ENCODE assay signal across 8 cellular contexts in the genomic region with DNA sequence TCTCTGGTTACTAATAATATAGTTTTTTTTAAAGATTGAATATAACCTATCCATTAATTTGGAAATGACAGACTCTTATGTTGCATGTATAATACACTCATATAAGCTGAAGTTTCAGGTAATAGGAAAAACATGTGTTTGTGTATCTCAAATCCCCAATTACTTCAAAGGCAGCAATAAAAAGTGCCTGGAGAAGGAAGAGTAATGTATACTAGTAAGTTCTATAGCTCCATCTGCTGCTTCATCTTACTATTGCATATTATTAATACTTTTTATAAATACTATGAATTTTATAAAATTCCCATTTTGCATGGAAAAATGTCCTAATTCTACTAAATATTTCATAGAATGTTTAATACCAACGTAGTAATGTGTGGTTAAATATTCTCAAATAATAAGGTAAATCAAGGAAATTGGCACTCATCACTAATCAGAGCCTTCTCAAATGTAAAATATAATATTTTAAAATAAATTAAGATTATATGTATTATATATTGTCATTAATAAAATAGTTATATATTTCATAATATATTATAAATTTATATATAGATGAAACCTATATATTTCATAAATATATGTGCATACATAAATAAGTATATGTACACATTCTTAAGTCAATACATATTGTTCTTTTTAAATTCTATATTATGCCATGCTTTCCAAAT.
A peak's percentile ranks its signal among the peaks of the same experiment; 100 is the strongest.
DNase-seq lines count a peak whose midpoint lies in the region; ATAC-seq lines count a peak whose summit lies in the region.

No MANE protein-coding gene starts in this region.

- H3K14ac ChIP-seq in mesenchymal stem cell (ENCODE audit: low read length in 2 of 2) = no peak overlapping the region

- H2AFZ ChIP-seq in mesenchymal stem cell (ENCODE audit: low read depth, low read length) = no peak overlapping the region

- no peaks in the 10 kb centered on the region for H3K36me3 ChIP-seq in mesenchymal stem cell (ENCODE audit: control insufficient read depth in 1 of 2, insufficient read depth in 2 of 2, low read depth in 1 of 2, low read length in 2 of 2)

- no peak overlapping the region for H3K27ac ChIP-seq in mesenchymal stem cell (ENCODE audit: low read length, poor library complexity, severe bottlenecking)

- H2BK15ac ChIP-seq in mesenchymal stem cell (ENCODE audit: low read depth, poor library complexity, severe bottlenecking) = no peak overlapping the region

- H2BK12ac ChIP-seq in mesenchymal stem cell (ENCODE audit: low read length in 2 of 2) = no peak overlapping the region

- no peak overlapping the region for H2BK120ac ChIP-seq in mesenchymal stem cell (ENCODE audit: low read depth, low read length)

- DNase-seq in EH (ENCODE audit: low read depth) = peak; percentile 42
- DNase-seq in NCI-H1694 treated with DMSO at 0.1 percent for 48 hours (lab: John Stamatoyannopoulos, UW) = peak; percentile 83
- DNase-seq in astrocyte of the hippocampus (ENCODE audit: low read depth, low spot score) = peak; percentile 41
- peak; percentile 37 for DNase-seq in mesenchymal stem cell
- no peak for DNase-seq in activated effector memory CD4-positive, alpha-beta T cell treated with anti-CD3 and anti-CD28 coated beads, Interleukin-2, amount 50 U/mL, for 16 hours
- no peak for DNase-seq in head of caudate nucleus
- no peak for DNase-seq in epidermal melanocyte (ENCODE audit: insufficient read length, low spot score)

- H3K79me1 ChIP-seq in mesenchymal stem cell (replicated peaks; ENCODE audit: low read length, poor library complexity, severe bottlenecking) = no peaks in the 10 kb centered on the region

- H4K91ac ChIP-seq in mesenchymal stem cell (ENCODE audit: low read length) = no peak overlapping the region

- no peaks in the 10 kb centered on the region for H3K27me3 ChIP-seq in mesenchymal stem cell (ENCODE audit: control insufficient read depth in 1 of 2, insufficient read depth in 1 of 2, low read length in 2 of 2)

- intact Hi-C loops in head of caudate nucleus (cut with DNase I) = no loop called here

- H2BK5ac ChIP-seq in mesenchymal stem cell (ENCODE audit: low read depth, low read length, poor library complexity, severe bottlenecking) = no peak overlapping the region

- no peak for ATAC-seq in HG03108 (IDR thresholded peaks at IDR 0.05; ENCODE audit: unreplicated experiment)

- no peak overlapping the region for H3K4me2 ChIP-seq in mesenchymal stem cell (ENCODE audit: low read length, poor library complexity, severe bottlenecking)

- H3K23ac ChIP-seq in mesenchymal stem cell (ENCODE audit: low read length in 2 of 2) = no peak overlapping the region

- H2AK5ac ChIP-seq in mesenchymal stem cell (ENCODE audit: low read length, severe bottlenecking) = no peak overlapping the region

- no peak overlapping the region for H3K9ac ChIP-seq in mesenchymal stem cell (ENCODE audit: low read length)

- no peak overlapping the region for H3K4me3 ChIP-seq in mesenchymal stem cell (ENCODE audit: insufficient read depth in 1 of 2, low read depth in 1 of 2, low read length in 2 of 2)

- H3K18ac ChIP-seq in mesenchymal stem cell (ENCODE audit: low read depth in 1 of 2, low read length in 2 of 2) = no peak overlapping the region

- H3K4me1 ChIP-seq in mesenchymal stem cell (ENCODE audit: control insufficient read depth, insufficient read depth, low read depth, low read length) = no peaks in the 10 kb centered on the region

- no CpG with 5 or more reads among the region's 1 CpG for WGBS in mesenchymal stem cell

- no peaks in the 10 kb centered on the region for H3K9me3 ChIP-seq in mesenchymal stem cell (ENCODE audit: control insufficient read depth, low read length)

- no peak overlapping the region for H3K4ac ChIP-seq in mesenchymal stem cell (ENCODE audit: low read depth in 1 of 2, low read length in 2 of 2)

- no peak overlapping the region for H4K8ac ChIP-seq in mesenchymal stem cell (ENCODE audit: low read length)

Comparison
In these comparisons a context has a peak if more than half of its experiments do, and no peak if none do; other contexts are left out.
1. DNase-seq: peak in EH (single experiment), NCI-H1694 treated with DMSO at 0.1 percent for 48 hours (single experiment), astrocyte of the hippocampus (single experiment) and mesenchymal stem cell (single experiment); none in activated effector memory CD4-positive, alpha-beta T cell treated with anti-CD3 and anti-CD28 coated beads, Interleukin-2, amount 50 U/mL, for 16 hours (single experiment), head of caudate nucleus (0 of 42) and epidermal melanocyte (single experiment).